Comparison of ENCODE assay signal across 8 cellular contexts in the genomic region with DNA sequence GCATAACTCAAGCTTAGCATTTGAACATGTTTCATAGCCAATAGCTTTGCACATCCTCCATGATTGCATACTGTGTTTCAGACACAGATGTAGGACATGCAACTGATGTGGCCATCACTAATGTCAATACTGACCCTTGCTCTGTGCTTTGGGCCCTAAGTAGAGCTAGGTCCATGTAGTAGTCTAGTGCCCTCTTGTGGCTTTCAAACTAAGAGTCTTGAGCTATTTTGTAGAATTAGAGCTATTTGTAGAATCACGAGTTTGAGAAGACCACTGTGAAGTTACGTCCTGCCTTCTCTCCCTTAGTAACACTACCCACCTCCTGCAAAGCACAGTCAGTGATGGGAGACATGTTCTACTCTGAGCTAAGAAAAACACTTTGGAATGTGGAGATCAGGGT.
A peak's percentile ranks its signal among the peaks of the same experiment; 100 is the strongest.
DNase-seq lines count a peak whose midpoint lies in the region; ATAC-seq and TF ChIP-seq lines count a peak whose summit lies in the region.

No MANE protein-coding gene starts in this region.

- H3K79me2 ChIP-seq in PC-9 (ENCODE audit: low read depth), result no peaks in the 10 kb centered on the region

- H3K4me1 ChIP-seq in PC-9 (replicated peaks; ENCODE audit: insufficient read depth) (peaks cover 14% of the 10 kb centered on the region; the same call in 1 of the 2 replicates), psoas muscle (peaks cover 19% of the 10 kb centered on the region)

- H3K27me3 ChIP-seq in PC-9 (ENCODE audit: insufficient read depth, low read depth) (no peaks in the 10 kb centered on the region), psoas muscle (ENCODE audit: insufficient read depth in 3 of 3, low read length in 2 of 3) (no peaks in the 10 kb centered on the region)

- no peaks in the 10 kb centered on the region for H3K9me2 ChIP-seq in PC-9 (ENCODE audit: insufficient read depth)

- H4K20me1 ChIP-seq in PC-9 (ENCODE audit: insufficient read depth), result no peaks in the 10 kb centered on the region

- TF ChIP-seq CTCF in Calu3 (IDR thresholded peaks at IDR 0.05; ENCODE audit: unreplicated experiment), result peak; percentile 43
- peak; percentile 67 for TF ChIP-seq CTCF in PC-9 (conservative IDR thresholded peaks at IDR 0.05)
- peak; percentile 70 for TF ChIP-seq CTCF in psoas muscle (IDR thresholded peaks at IDR 0.05)

- WGBS in psoas muscle, 3 donors, result 29 to 70% (median 53%) methylated on average over 2 of the region's 2 CpGs

- H3K36me3 Mint-ChIP-seq in Calu3 (ENCODE audit: insufficient read depth, unreplicated experiment), result peaks cover 11% of the 10 kb centered on the region

- no peak overlapping the region for H2AFZ ChIP-seq in PC-9

- H3F3A ChIP-seq in PC-9 (ENCODE audit: insufficient read depth, low read depth), result no peaks in the 10 kb centered on the region

- peaks cover 32% of the 10 kb centered on the region for H3K4me1 Mint-ChIP-seq in Calu3 (ENCODE audit: low read depth, unreplicated experiment)

- intact Hi-C loops in Calu3 (cut with micrococcal nuclease; ENCODE audit: unreplicated experiment) (loop anchor here (1.0 to 10.0 kb wide), 2 partner anchors 484 to 549 kb away; no protein-coding TSS in a partner anchor), PC-9 (cut with micrococcal nuclease; ENCODE audit: unreplicated experiment) (loop anchor here (2.0 to 10.0 kb wide), 4 partner anchors 345 to 549 kb away; no protein-coding TSS in a partner anchor), psoas muscle (cut with DNase I) (loop anchor here in 1 of 2 donors (5.0 to 10.0 kb wide), 4 partner anchors 161 to 549 kb away; no protein-coding TSS in a partner anchor)

- no peak overlapping the region for H3K4me3 Mint-ChIP-seq in Calu3 (ENCODE audit: low read depth, unreplicated experiment)

- POLR2A ChIA-PET in PC-9 (lab: Charles Lee; ENCODE audit: unreplicated experiment), result interaction anchor here (0.6 to 1.0 kb wide), 4 partner anchors 14 to 589 kb away, joined by 3 to 6 read pairs (median 6); partner anchors contain the start of gene IGFBP5

- peak; percentile 25 for DNase-seq in Calu3
- DNase-seq in HT1080 (ENCODE audit: low read depth), result peak; percentile 52
- peak in 1 of 2 experiments; percentile 4 for DNase-seq in PC-9
- DNase-seq in fibroblast of peridontal ligament (ENCODE audit: extremely low read depth), result peak; percentile 69
- no peak for DNase-seq in psoas muscle
- DNase-seq in islet precursor cell, result no peak
- DNase-seq in central memory CD4-positive, alpha-beta T cell, result no peak

- no peaks in the 10 kb centered on the region for H3K27me3 Mint-ChIP-seq in Calu3 (ENCODE audit: unreplicated experiment)

- no TSS peak for BruUV-seq in Calu3 (replicated peaks; lab: Mats Ljungman, UMichigan)
- BruUV-seq in PC-9 (replicated peaks; lab: Mats Ljungman, UMichigan), result no TSS peak

- no peak overlapping the region for H3K4me2 ChIP-seq in PC-9

- ATAC-seq in psoas muscle, result peak; percentile 48 to 76 (median 69)
- no peak for ATAC-seq in HG03469 (IDR thresholded peaks at IDR 0.05; ENCODE audit: unreplicated experiment)

- H3K9me3 ChIP-seq in PC-9 (ENCODE audit: insufficient read depth, low read depth) (no peaks in the 10 kb centered on the region), psoas muscle (no peaks in the 10 kb centered on the region)

- H3K4me3 ChIP-seq in PC-9 (no peak overlapping the region), psoas muscle (no peak overlapping the region)

- CTCF ChIA-PET in Calu3 (lab: Charles Lee) (interaction anchor here (0.6 to 1.6 kb wide), 20 partner anchors 8 to 547 kb away, joined by 3 to 16 read pairs (median 4); partner anchors contain the start of gene IGFBP5), PC-9 (lab: Charles Lee) (interaction anchor here (0.6 to 1.7 kb wide), 10 partner anchors 18 to 547 kb away, joined by 3 to 10 read pairs (median 4); no protein-coding TSS in a partner anchor)

- H3K27ac ChIP-seq in PC-9 (no peak overlapping the region), psoas muscle (no peak overlapping the region)

- H3K36me3 ChIP-seq in PC-9 (ENCODE audit: low read depth) (no peaks in the 10 kb centered on the region), psoas muscle (ENCODE audit: insufficient read depth in 1 of 2, low read depth in 1 of 2) (no peaks in the 10 kb centered on the region)

- H3K27ac Mint-ChIP-seq in Calu3 (ENCODE audit: unreplicated experiment), result peak overlapping the region; percentile 47

- H3K9me3 Mint-ChIP-seq in Calu3 (ENCODE audit: low read depth, unreplicated experiment), result peaks cover 5% of the 10 kb centered on the region

Comparison
In these comparisons a context has a peak if more than half of its experiments do, and no peak if none do; other contexts are left out.
1. DNase-seq: peak in Calu3 (single experiment), HT1080 (single experiment) and fibroblast of peridontal ligament (single experiment); none in psoas muscle (0 of 2), islet precursor cell (single experiment) and central memory CD4-positive, alpha-beta T cell (single experiment).
2. Peak in every context shown above with its lines, with median percentiles within 50 percentile points of each other: CTCF ChIP-seq.